ENCODE assay signal across 29 cellular contexts in the genomic region with DNA sequence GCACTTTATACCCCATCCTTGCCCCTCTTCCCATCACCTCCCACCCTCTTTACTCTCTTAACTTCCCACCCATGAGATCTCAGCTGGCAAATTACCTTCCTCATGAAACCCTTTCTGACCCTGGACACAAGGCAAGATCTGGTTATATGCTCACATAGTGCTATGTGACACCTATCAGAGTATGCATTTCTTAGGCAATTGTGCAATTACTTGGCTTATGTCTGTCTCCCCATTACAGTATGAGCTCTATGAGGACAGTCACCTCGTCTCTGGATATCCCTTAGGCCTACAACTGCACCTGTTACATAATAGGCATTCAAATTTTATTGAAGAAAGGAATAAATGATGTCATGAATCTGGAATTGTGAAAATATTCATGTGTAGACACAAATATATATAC.
"Had no signal": no experiment of that assay in that cellular context is flagged by ENCODE, and none has a peak within 500 bp of the region (broad histone marks: within the 10 kb centered on the region; RNA-seq: fewer than 3 reads in every experiment).

No MANE protein-coding gene starts in this region.

- H3K4me1 Mint-ChIP-seq: naive B cell; naive thymus-derived CD8-positive, alpha-beta T cell; neural crest cell; stimulated activated memory B cell treated with anti-CD40 and anti-IgM and Interleukin-4, amounts not matched to agents 10 μg/mL and 1 μg/mL and 100 μg/mL, for 72 hours; stimulated activated naive CD8-positive, alpha-beta T cell treated with anti-CD3 and anti-CD28 coated beads, Interleukin-15, amount 100 ng/mL, for 72 hours had no signal

- H3K36me3 Mint-ChIP-seq: natural killer cell treated with Interleukin-12 subunit alpha and Interleukin-12 subunit beta and Interleukin-15 and Interleukin-18, amount 100 ng/mL, for 72 hours; stimulated activated memory B cell treated with anti-CD40 and anti-IgM and Interleukin-4, amounts not matched to agents 10 μg/mL and 1 μg/mL and 100 μg/mL, for 72 hours had no signal

- H3K27ac ChIP-seq: neutrophil, pancreas, prostate gland, skin epidermis, spleen, suprapubic skin, tibial artery, transverse colon, upper lobe of left lung, vagina had no signal

- ATAC-seq: naive thymus-derived CD8-positive, alpha-beta T cell; natural killer cell treated with Interleukin-12 subunit alpha and Interleukin-12 subunit beta and Interleukin-15 and Interleukin-18, amount 100 ng/mL, for 72 hours; pancreas; sciatic nerve; stimulated activated memory B cell treated with anti-CD40 and anti-IgM and Interleukin-4, amounts not matched to agents 10 μg/mL and 1 μg/mL and 100 μg/mL, for 72 hours; stimulated activated naive CD8-positive, alpha-beta T cell treated with anti-CD3 and anti-CD28 coated beads, Interleukin-15, amount 100 ng/mL, for 72 hours; stimulated activated naive CD8-positive, alpha-beta T cell treated with anti-CD3 and anti-CD28 coated beads, Interleukin-15, Interleukin-2, amounts not matched to agents 100 U/mL and 50 U/mL, for 24 hours had no signal

- H3K4me3 ChIP-seq: pancreas, prostate gland, skin epidermis, smooth muscle cell, spleen, suprapubic skin, testis, tibial artery, transverse colon, upper lobe of left lung, vagina had no signal

- H3K9me3 Mint-ChIP-seq: nephron progenitor cell had no signal

- H3K27me3 ChIP-seq: neutrophil, pancreas, suprapubic skin, testis, tibial artery, transverse colon, upper lobe of left lung, vagina had no signal

- H3K4me3 Mint-ChIP-seq: naive B cell; naive thymus-derived CD8-positive, alpha-beta T cell; natural killer cell treated with Interleukin-12 subunit alpha and Interleukin-12 subunit beta and Interleukin-15 and Interleukin-18, amount 100 ng/mL, for 72 hours; nephron progenitor cell; neural crest cell; stimulated activated memory B cell treated with anti-CD40 and anti-IgM and Interleukin-4, amounts not matched to agents 10 μg/mL and 1 μg/mL and 100 μg/mL, for 72 hours; stimulated activated naive CD8-positive, alpha-beta T cell treated with anti-CD3 and anti-CD28 coated beads, Interleukin-15, amount 100 ng/mL, for 72 hours had no signal

- H3K4me1 ChIP-seq: pancreas, prostate gland, spleen, suprapubic skin, transverse colon, upper lobe of left lung, vagina had no signal

- H3K27ac Mint-ChIP-seq: naive B cell; naive thymus-derived CD8-positive, alpha-beta T cell; natural killer cell treated with Interleukin-12 subunit alpha and Interleukin-12 subunit beta and Interleukin-15 and Interleukin-18, amount 100 ng/mL, for 72 hours; nephron progenitor cell; stimulated activated memory B cell treated with anti-CD40 and anti-IgM and Interleukin-4, amounts not matched to agents 10 μg/mL and 1 μg/mL and 100 μg/mL, for 72 hours; stimulated activated naive CD8-positive, alpha-beta T cell treated with anti-CD3 and anti-CD28 coated beads, Interleukin-15, amount 100 ng/mL, for 72 hours had no signal

- H3K36me3 ChIP-seq: neutrophil, pancreas, prostate gland, spleen, suprapubic skin, tibial artery, transverse colon, upper lobe of left lung, vagina had no signal

- DNase-seq: naive B cell; naive thymus-derived CD8-positive, alpha-beta T cell; nephron progenitor cell; nucleus accumbens; pancreas; spleen; stimulated activated CD4-positive, alpha-beta T cell treated with anti-CD3 and anti-CD28 coated beads, Interleukin-12 subunit alpha, Interleukin-12 subunit beta, amount 100 ng/mL, for 4 hours; stimulated activated CD4-positive, alpha-beta T cell treated with anti-CD3 and anti-CD28 coated beads, Interleukin-1b, Interleukin-23, amount 100 ng/mL, for 48 hours; stimulated activated CD4-positive, alpha-beta T cell treated with anti-CD3 and anti-CD28 coated beads, Interleukin-4, amount 100 ng/mL, for 1 hour; stimulated activated CD4-positive, alpha-beta T cell treated with anti-CD3 and anti-CD28 coated beads, Interleukin-4, amount 100 ng/mL, for 4 hours; stimulated activated CD8-positive, alpha-beta memory T cell treated with anti-CD3 and anti-CD28 coated beads, Interleukin-4, amount 100 ng/mL, for 48 hours; stimulated activated naive CD4-positive, alpha-beta T cell; stimulated activated naive CD8-positive, alpha-beta T cell treated with anti-CD3 and anti-CD28 coated beads, Interleukin-15, amount 100 ng/mL, for 72 hours; stimulated activated naive CD8-positive, alpha-beta T cell treated with anti-CD3 and anti-CD28 coated beads, Interleukin-15, Interleukin-2, amounts not matched to agents 100 U/mL and 50 U/mL, for 24 hours; substantia nigra; testis; tibial artery; transverse colon had no signal

- H3K9me3 ChIP-seq: neutrophil, pancreas, prostate gland, spleen, suprapubic skin, testis, tibial artery, transverse colon, upper lobe of left lung, vagina had no signal
